ENCODE assay signal across 2 cellular contexts in genomic region chr16:25367773-25368172, GRCh38.
A peak's percentile ranks its signal among the peaks of the same experiment; 100 is the strongest.
TF ChIP-seq lines count a peak whose summit lies in the region.

No MANE protein-coding gene starts in this region.

TF ChIP-seq in HepG2, 621 proteins besides CTCF, POLR2A, EP300 and RAD21:
- TF ChIP-seq SNAPC4 (CRISPR knock-in tag; IDR thresholded peaks at IDR 0.05) (no peak), SMC3 (IDR thresholded peaks at IDR 0.05; ENCODE audit: low read length) (no peak), CEBPB (IDR thresholded peaks at IDR 0.05; ENCODE audit: borderline replicate concordance, low read depth, low read length) (peak; percentile 79)

TF ChIP-seq in K562, 482 proteins besides CTCF, POLR2A, EP300 and RAD21 (continued from another document):
- TF ChIP-seq HBP1 (CRISPR knock-in tag; IDR thresholded peaks at IDR 0.05) (no peak), SAFB (IDR thresholded peaks at IDR 0.05; ENCODE audit: borderline replicate concordance, low read depth, low read length) (no peak), ZFP30 (CRISPR knock-in tag; IDR thresholded peaks at IDR 0.05; ENCODE audit: borderline replicate concordance) (no peak), FUS (optimal IDR thresholded peaks at IDR 0.05; ENCODE audit: low read depth, low read length) (no peak)
